ENCODE assay signal across 12 cellular contexts in genomic region chr17:50731575-50732460, GRCh38. TPM values are rescaled to one million over a fixed set of nuclear protein-coding genes. Genes with fewer than 3 reads are reported as not detected.
DNase-seq lines count a peak whose midpoint lies in the region; ATAC-seq, FAIRE-seq and TF ChIP-seq lines count a peak whose summit lies in the region.
"Had no signal": no experiment of that assay in that cellular context is flagged by ENCODE, and none has a peak within 500 bp of the region (broad histone marks: within the 10 kb centered on the region; RNA-seq: fewer than 3 reads in every experiment).

No MANE protein-coding gene starts in this region.

- TF ChIP-seq RAD21 in HepG2 (CRISPR knock-in tag; IDR thresholded peaks at IDR 0.05) = no peak

- H3K4me1 ChIP-seq in HepG2 (ENCODE audit: insufficient read depth, low read length) (peaks cover 46% of the 10 kb centered on the region), right lobe of liver (peaks cover 0 to 33% (median 3%) of the 10 kb centered on the region in 4 donors), aorta (ENCODE audit: control insufficient read depth in 1 of 2, insufficient read depth in 2 of 2, low read length in 2 of 2) (peaks cover 6 to 9% of the 10 kb centered on the region in 2 donors), esophagus muscularis mucosa (peaks cover 37 to 86% (median 82%) of the 10 kb centered on the region in 4 donors)

- FAIRE-seq in HepG2 (lab: Jason Lieb, UNC) = no peak

- TF ChIP-seq POLR2A in HepG2 (IDR thresholded peaks at IDR 0.05; ENCODE audit: insufficient read depth in 1 of 2, low read depth in 2 of 2, low read length in 2 of 2) (no peak), right lobe of liver (IDR thresholded peaks at IDR 0.05) (no peak), esophagus muscularis mucosa (IDR thresholded peaks at IDR 0.05; ENCODE audit: low read depth) (no peak)

- H3K4me1 Mint-ChIP-seq in activated CD8-positive, alpha-beta T cell treated with anti-CD3 and anti-CD28 coated beads for 36 hours (ENCODE audit: low read depth) = peaks cover 64% of the 10 kb centered on the region

- H3K27me3 ChIP-seq in HepG2 (ENCODE audit: control insufficient read depth in 1 of 2, insufficient read depth in 2 of 2, low read length in 2 of 2) (no peaks in the 10 kb centered on the region), right lobe of liver (no peaks in the 10 kb centered on the region), aorta (ENCODE audit: control insufficient read depth in 1 of 2, insufficient read depth in 2 of 2, low read length in 1 of 2) (no peaks in the 10 kb centered on the region), esophagus muscularis mucosa (no peaks in the 10 kb centered on the region)

- BruUV-seq in HepG2 (replicated peaks; lab: Mats Ljungman, UMichigan) = TSS peak; percentile 3

- WGBS in HepG2 (ENCODE audit: low lambda C conversion rate) = 91% methylated on average over 7 of the region's 7 CpGs
- 77% methylated on average over 7 of the region's 7 CpGs for WGBS in right lobe of liver (ENCODE audit: insufficient coverage, low coverage, low lambda C conversion rate, missing lambda C conversion rate)
- 62 to 64% methylated on average over 7 of the region's 7 CpGs for WGBS in aorta, 2 donors
- 73% methylated on average over 7 of the region's 7 CpGs for WGBS in esophagus muscularis mucosa

- TF ChIP-seq EP300 in HepG2 (IDR thresholded peaks at IDR 0.05; ENCODE audit: low read depth in 2 of 2, low read length in 2 of 2) (no peak), HepG2 (CRISPR knock-in tag; IDR thresholded peaks at IDR 0.05; ENCODE audit: borderline replicate concordance) (no peak), esophagus muscularis mucosa (IDR thresholded peaks at IDR 0.05) (no peak)

- no peak overlapping the region for H3K27ac ChIP-seq in HepG2 (ENCODE audit: extremely low read length, insufficient read depth, low read length)
- H3K27ac ChIP-seq in right lobe of liver = no peak overlapping the region
- no peak overlapping the region for H3K27ac ChIP-seq in aorta (ENCODE audit: low read depth in 1 of 2, low read length in 2 of 2)
- no peak overlapping the region for H3K27ac ChIP-seq in esophagus muscularis mucosa (replicated peaks in 1 of 4)

- peak overlapping the region; percentile 67 for H3K27ac Mint-ChIP-seq in activated CD8-positive, alpha-beta T cell treated with anti-CD3 and anti-CD28 coated beads for 36 hours

- ATAC-seq in HepG2 (no peak), right lobe of liver (no peak), left colon (peak; percentile 47), aorta (ENCODE audit: low FRiP score) (peak; percentile 15)
- peak; percentile 34 for ATAC-seq in activated CD8-positive, alpha-beta T cell treated with anti-CD3 and anti-CD28 coated beads for 36 hours

- in situ Hi-C loops in HepG2 (cut with HindIII; ENCODE audit: extremely low pct_ligation_motif_present, low pct_unique_long_range_greater_than_20kb) = no loop called here

- H4K20me1 ChIP-seq in HepG2 (ENCODE audit: insufficient read depth, low read length) = peaks cover 92% of the 10 kb centered on the region

- H3K9me3 Mint-ChIP-seq in activated CD8-positive, alpha-beta T cell treated with anti-CD3 and anti-CD28 coated beads for 36 hours = no peaks in the 10 kb centered on the region
- H3K9me3 Mint-ChIP-seq: neural crest cell had no signal

- H3K79me2 ChIP-seq in HepG2 (ENCODE audit: insufficient read depth, low read length) = peaks cover 96% of the 10 kb centered on the region

- TF ChIP-seq CTCF in HepG2 (CRISPR knock-in tag; IDR thresholded peaks at IDR 0.05) (no peak), right lobe of liver (IDR thresholded peaks at IDR 0.05) (no peak), esophagus muscularis mucosa (IDR thresholded peaks at IDR 0.05) (no peak)
- no peak for TF ChIP-seq CTCF in activated CD8-positive, alpha-beta T cell treated with anti-CD3 and anti-CD28 coated beads for 36 hours (IDR thresholded peaks at IDR 0.05)

- DNase-seq in HepG2 (ENCODE audit: low spot score) (no peak), right lobe of liver (no peak), left colon (no peak), aorta (no peak), esophagus muscularis mucosa (ENCODE audit: extremely low spot score) (no peak), dedifferentiated amniotic fluid mesenchymal stem cell (ENCODE audit: extremely low spot score) (no peak)
- DNase-seq in activated CD8-positive, alpha-beta T cell treated with anti-CD3 and anti-CD28 coated beads for 36 hours = no peak
- DNase-seq in central memory CD4-positive, alpha-beta T cell = no peak
- DNase-seq: islet precursor cell; NCI-H226; stimulated activated CD4-positive, alpha-beta T cell treated with anti-CD3 and anti-CD28 coated beads, Interleukin-15, amount 100 ng/mL, for 24 hours had no signal

- intact Hi-C loops in HepG2 (cut with micrococcal nuclease; ENCODE audit: unreplicated experiment) = no loop called here
- intact Hi-C loops in right lobe of liver (cut with DNase I) = no loop called here
- intact Hi-C loops in activated CD8-positive, alpha-beta T cell treated with anti-CD3 and anti-CD28 coated beads for 36 hours (cut with micrococcal nuclease) = no loop called here
- intact Hi-C loops in left colon (cut with DNase I, micrococcal nuclease) = no loop called here
- intact Hi-C loops in aorta (cut with DNase I) = no loop called here
- intact Hi-C loops in esophagus muscularis mucosa (cut with DNase I) = no loop called here

- H3K9me3 ChIP-seq in HepG2 (ENCODE audit: low read length) (no peaks in the 10 kb centered on the region), right lobe of liver (no peaks in the 10 kb centered on the region), aorta (ENCODE audit: control insufficient read depth, low read length) (no peaks in the 10 kb centered on the region), esophagus muscularis mucosa (no peaks in the 10 kb centered on the region)

- no peak overlapping the region for H3K4me3 ChIP-seq in HepG2 (replicated peaks in 1 of 3; ENCODE audit: insufficient read depth in 1 of 3, low read depth in 2 of 3, low read length in 3 of 3)
- no peak overlapping the region for H3K4me3 ChIP-seq in right lobe of liver
- H3K4me3 ChIP-seq in aorta (ENCODE audit: low read length in 2 of 2) = no peak overlapping the region
- H3K4me3 ChIP-seq in esophagus muscularis mucosa = no peak overlapping the region

- H3K36me3 Mint-ChIP-seq in activated CD8-positive, alpha-beta T cell treated with anti-CD3 and anti-CD28 coated beads for 36 hours (ENCODE audit: low read depth) = peaks cover 16% of the 10 kb centered on the region

- H3K9ac ChIP-seq in HepG2 (ENCODE audit: insufficient read depth, low read depth, low read length) = no peak overlapping the region

- no peak overlapping the region for H3K4me2 ChIP-seq in HepG2 (ENCODE audit: low read depth, low read length)

- no peak overlapping the region for H2AFZ ChIP-seq in HepG2 (ENCODE audit: low read length)

- H3K4me3 Mint-ChIP-seq in activated CD8-positive, alpha-beta T cell treated with anti-CD3 and anti-CD28 coated beads for 36 hours = no peak overlapping the region
- H3K4me3 Mint-ChIP-seq: neural crest cell had no signal

- CTCF ChIA-PET in HepG2 (lab: Yijun Ruan, JAX; ENCODE audit: low intra/inter-chr PET ratio, low total read pairs) = no interaction called here
- CTCF ChIA-PET in activated CD8-positive, alpha-beta T cell treated with anti-CD3 and anti-CD28 coated beads for 36 hours (lab: Charles Lee) = no interaction called here

- POLR2A ChIA-PET in HepG2 (lab: Yijun Ruan, JAX) = interaction anchor here (0.6 to 3.8 kb wide), 2 partner anchors 12 to 95 kb away, joined by 3 to 14 read pairs; partner anchors contain the start of gene LUC7L3
- POLR2A ChIA-PET in activated CD8-positive, alpha-beta T cell treated with anti-CD3 and anti-CD28 coated beads for 36 hours (lab: Charles Lee) = interaction anchor here (0.6 to 1.4 kb wide), 4 partner anchors 10 to 27 kb away, joined by 3 to 8 read pairs (median 4); partner anchors contain the start of gene LUC7L3

- H3K27me3 Mint-ChIP-seq in activated CD8-positive, alpha-beta T cell treated with anti-CD3 and anti-CD28 coated beads for 36 hours = no peaks in the 10 kb centered on the region

- H3K36me3 ChIP-seq in HepG2 (replicated peaks in 1 of 2; ENCODE audit: control insufficient read depth in 1 of 2, insufficient read depth in 2 of 2, low read length in 2 of 2) (peaks cover 3 to 21% of the 10 kb centered on the region in 2 experiments; a peak in 4 of 5 replicates), right lobe of liver (no peaks in the 10 kb centered on the region), aorta (ENCODE audit: control insufficient read depth in 1 of 2, insufficient read depth in 2 of 2, low read length in 1 of 2) (no peaks in the 10 kb centered on the region), esophagus muscularis mucosa (no peaks in the 10 kb centered on the region)

RNA-seq across cellular contexts. Expression of gene LUC7L3, which starts 12.4 kb away (rescaled TPM):
- total RNA-seq in HepG2 (2016; rRNA removed; fragmentation: Illumina TruSeq; extraction: Trizol) (60.2 and 108 TPM in 2 replicates), right lobe of liver (10 to 100 TPM; 15.4 to 50.5 (median 31.0) TPM), left colon (100 to 1,000 TPM in 1 of 2 donors, 10 to 100 TPM in 1; 90.0 to 110 TPM), aorta (100 to 1,000 TPM; 123 to 189 TPM), esophagus muscularis mucosa (10 to 100 TPM; 28.8 to 65.6 (median 38.9) TPM)
- total RNA-seq in HepG2 (2016; cell fraction: cytosol; rRNA removed; fragmentation: Illumina TruSeq; extraction: Trizol; ENCODE audit: low read depth) = 18.8 and 26.1 TPM in 2 replicates
- total RNA-seq in HepG2 (2016; cell fraction: insoluble cytoplasmic fraction; rRNA removed; fragmentation: Illumina TruSeq; extraction: Trizol) = 62.5 and 109 TPM in 2 replicates
- total RNA-seq in HepG2 (2016; cell fraction: membrane; rRNA removed; fragmentation: Illumina TruSeq; extraction: Trizol) = 14.5 and 18.9 TPM in 2 replicates
- total RNA-seq in HepG2 (2016; cell fraction: nucleus; rRNA removed; fragmentation: Illumina TruSeq; extraction: Trizol) = 195 TPM in 2 replicates
- polyA plus RNA-seq in HepG2 (2011; rRNA removed) (95.9 and 120 TPM in 2 replicates), aorta (100 to 1,000 TPM; 147 to 852 TPM)
- 30.0 and 34.7 TPM in 2 replicates for polyA plus RNA-seq in HepG2 (2011; cell fraction: cytosol; rRNA removed)
- 415 and 478 TPM in 2 replicates for polyA plus RNA-seq in HepG2 (2011; cell fraction: nucleus; rRNA removed)
- 194 and 235 TPM in 2 replicates for polyA plus RNA-seq in HepG2 (2012)
- polyA plus RNA-seq in HepG2 (2016; cell fraction: cytosol; fragmentation: Illumina TruSeq; extraction: Trizol; ENCODE audit: low read depth) = 7.1 and 8.6 TPM in 2 replicates
- polyA plus RNA-seq in HepG2 (2016; cell fraction: insoluble cytoplasmic fraction; fragmentation: Illumina TruSeq; extraction: Trizol; ENCODE audit: low read depth) = 136 and 147 TPM in 2 replicates
- 13.0 and 18.1 TPM in 2 replicates for polyA plus RNA-seq in HepG2 (2016; cell fraction: membrane; fragmentation: Illumina TruSeq; extraction: Trizol; ENCODE audit: low read depth)
- polyA plus RNA-seq in HepG2 (2016; cell fraction: nucleus; fragmentation: Illumina TruSeq; extraction: Trizol; ENCODE audit: insufficient read depth, low read depth) = 530 TPM in 2 replicates
- polyA minus RNA-seq in HepG2 (2011; rRNA and poly(A)+ RNA removed; ENCODE audit: low replicate concordance) = 33.0 and 52.4 TPM in 2 replicates
- 14.1 and 14.4 TPM in 2 replicates for polyA minus RNA-seq in HepG2 (2011; cell fraction: cytosol; rRNA and poly(A)+ RNA removed)
- polyA minus RNA-seq in HepG2 (2011; cell fraction: nucleus; rRNA and poly(A)+ RNA removed) = 321 and 363 TPM in 2 replicates
- 100 to 1,000 TPM; 148 to 160 TPM for total RNA-seq in activated CD8-positive, alpha-beta T cell treated with anti-CD3 and anti-CD28 coated beads for 36 hours

RNA-seq across cellular contexts. Expression of gene ANKRD40, which starts 24.1 kb away (rescaled TPM):
- total RNA-seq in HepG2 (2016; rRNA removed; fragmentation: Illumina TruSeq; extraction: Trizol) (46.4 and 52.4 TPM in 2 replicates), right lobe of liver (10 to 100 TPM; 13.9 to 17.4 (median 15.1) TPM), left colon (10 to 100 TPM; 23.9 to 28.8 TPM), aorta (10 to 100 TPM; 53.2 to 55.5 TPM), esophagus muscularis mucosa (10 to 100 TPM; 73.1 to 96.2 (median 87.4) TPM)
- total RNA-seq in HepG2 (2016; cell fraction: cytosol; rRNA removed; fragmentation: Illumina TruSeq; extraction: Trizol; ENCODE audit: low read depth) = 14.8 and 17.0 TPM in 2 replicates
- total RNA-seq in HepG2 (2016; cell fraction: insoluble cytoplasmic fraction; rRNA removed; fragmentation: Illumina TruSeq; extraction: Trizol) = 43.9 and 45.1 TPM in 2 replicates
- total RNA-seq in HepG2 (2016; cell fraction: membrane; rRNA removed; fragmentation: Illumina TruSeq; extraction: Trizol) = 53.6 and 57.7 TPM in 2 replicates
- total RNA-seq in HepG2 (2016; cell fraction: nucleus; rRNA removed; fragmentation: Illumina TruSeq; extraction: Trizol) = 27.7 and 32.1 TPM in 2 replicates
- polyA plus RNA-seq in HepG2 (2011; rRNA removed) (30.2 and 35.0 TPM in 2 replicates), aorta (10 to 100 TPM; 19.1 to 20.5 TPM)
- polyA plus RNA-seq in HepG2 (2011; cell fraction: cytosol; rRNA removed) = 20.9 and 27.5 TPM in 2 replicates
- 14.0 and 17.7 TPM in 2 replicates for polyA plus RNA-seq in HepG2 (2011; cell fraction: nucleus; rRNA removed)
- 25.7 and 26.1 TPM in 2 replicates for polyA plus RNA-seq in HepG2 (2012)
- polyA plus RNA-seq in HepG2 (2016; cell fraction: cytosol; fragmentation: Illumina TruSeq; extraction: Trizol; ENCODE audit: low read depth) = 12.7 TPM in 2 replicates
- polyA plus RNA-seq in HepG2 (2016; cell fraction: insoluble cytoplasmic fraction; fragmentation: Illumina TruSeq; extraction: Trizol; ENCODE audit: low read depth) = 37.2 and 46.0 TPM in 2 replicates
- polyA plus RNA-seq in HepG2 (2016; cell fraction: membrane; fragmentation: Illumina TruSeq; extraction: Trizol; ENCODE audit: low read depth) = 34.9 and 37.7 TPM in 2 replicates
- 52.0 and 58.7 TPM in 2 replicates for polyA plus RNA-seq in HepG2 (2016; cell fraction: nucleus; fragmentation: Illumina TruSeq; extraction: Trizol; ENCODE audit: insufficient read depth, low read depth)
- polyA minus RNA-seq in HepG2 (2011; rRNA and poly(A)+ RNA removed; ENCODE audit: low replicate concordance) = 22.7 and 24.6 TPM in 2 replicates
- 31.7 and 31.9 TPM in 2 replicates for polyA minus RNA-seq in HepG2 (2011; cell fraction: cytosol; rRNA and poly(A)+ RNA removed)
- polyA minus RNA-seq in HepG2 (2011; cell fraction: nucleus; rRNA and poly(A)+ RNA removed) = 21.2 and 23.9 TPM in 2 replicates
- 10 to 100 TPM; 26.3 to 27.3 TPM for total RNA-seq in activated CD8-positive, alpha-beta T cell treated with anti-CD3 and anti-CD28 coated beads for 36 hours

RNA-seq across cellular contexts. Expression of gene ANKRD40CL, which starts 35.5 kb away (rescaled TPM):
- 0.11 TPM in 1 of 2 replicates, not detected in the other for total RNA-seq in HepG2 (2016; rRNA removed; fragmentation: Illumina TruSeq; extraction: Trizol)
- total RNA-seq in HepG2 (2016; cell fraction: cytosol; rRNA removed; fragmentation: Illumina TruSeq; extraction: Trizol; ENCODE audit: low read depth) = 0.35 TPM in 1 of 2 replicates, not detected in the other
- total RNA-seq in HepG2 (2016; cell fraction: insoluble cytoplasmic fraction; rRNA removed; fragmentation: Illumina TruSeq; extraction: Trizol) = not detected in 2 replicates
- 0.52 TPM in 1 of 2 replicates, not detected in the other for total RNA-seq in HepG2 (2016; cell fraction: membrane; rRNA removed; fragmentation: Illumina TruSeq; extraction: Trizol)
- not detected in 2 replicates for total RNA-seq in HepG2 (2016; cell fraction: nucleus; rRNA removed; fragmentation: Illumina TruSeq; extraction: Trizol)
- 0.03 and 0.09 TPM in 2 replicates for polyA plus RNA-seq in HepG2 (2011; rRNA removed)
- polyA plus RNA-seq in HepG2 (2011; cell fraction: cytosol; rRNA removed) = 0.05 TPM in 1 of 2 replicates, not detected in the other
- 0.03 TPM in 1 of 2 replicates, not detected in the other for polyA plus RNA-seq in HepG2 (2011; cell fraction: nucleus; rRNA removed)
- 0.27 and 0.63 TPM in 2 replicates for polyA plus RNA-seq in HepG2 (2012)
- polyA plus RNA-seq in HepG2 (2016; cell fraction: cytosol; fragmentation: Illumina TruSeq; extraction: Trizol; ENCODE audit: low read depth) = not detected in 2 replicates
- not detected in 2 replicates for polyA plus RNA-seq in HepG2 (2016; cell fraction: insoluble cytoplasmic fraction; fragmentation: Illumina TruSeq; extraction: Trizol; ENCODE audit: low read depth)
- 0.27 TPM in 1 of 2 replicates, not detected in the other for polyA plus RNA-seq in HepG2 (2016; cell fraction: membrane; fragmentation: Illumina TruSeq; extraction: Trizol; ENCODE audit: low read depth)
- not detected in 2 replicates for polyA plus RNA-seq in HepG2 (2016; cell fraction: nucleus; fragmentation: Illumina TruSeq; extraction: Trizol; ENCODE audit: insufficient read depth, low read depth)
- polyA minus RNA-seq in HepG2 (2011; rRNA and poly(A)+ RNA removed; ENCODE audit: low replicate concordance) = not detected in 2 replicates
- polyA minus RNA-seq in HepG2 (2011; cell fraction: cytosol; rRNA and poly(A)+ RNA removed) = not detected in 2 replicates
- polyA minus RNA-seq in HepG2 (2011; cell fraction: nucleus; rRNA and poly(A)+ RNA removed) = 0.26 TPM in 1 of 2 replicates, not detected in the other
- total RNA-seq in right lobe of liver = under 1 TPM in 1 of 6 experiments, not detected in 5; 0.29 TPM
- not detected for total RNA-seq in activated CD8-positive, alpha-beta T cell treated with anti-CD3 and anti-CD28 coated beads for 36 hours
- 10 to 100 TPM; 63.4 to 75.8 TPM for total RNA-seq in left colon
- total RNA-seq in aorta = not detected
- polyA plus RNA-seq in aorta = 10 to 100 TPM in 1 of 2 donors, under 1 TPM in 1; 0.26 to 23.0 TPM
- under 1 TPM in 1 of 4 donors, not detected in 3; 0.11 TPM for total RNA-seq in esophagus muscularis mucosa
- total RNA-seq: neural crest cell had no signal

Comparison
In these comparisons a context has a peak if more than half of its experiments do, and no peak if none do; other contexts are left out.
1. ATAC-seq: peak in activated CD8-positive, alpha-beta T cell treated with anti-CD3 and anti-CD28 coated beads for 36 hours (single experiment), left colon (single experiment) and aorta (single experiment); none in HepG2 (single experiment) and right lobe of liver (0 of 4).
2. RNA of gene ANKRD40CL, which starts 35.5 kb away (total RNA-seq): 63.4 to 75.8 TPM in left colon; 0.11 to 0.52 TPM in HepG2, 0.29 TPM in right lobe of liver, not detected in activated CD8-positive, alpha-beta T cell treated with anti-CD3 and anti-CD28 coated beads for 36 hours, not detected in aorta and 0.11 TPM in esophagus muscularis mucosa; every median in the first group is over 10 times any median in the second.